1 cellular context compared by ENCODE assay signal in the genomic region with DNA sequence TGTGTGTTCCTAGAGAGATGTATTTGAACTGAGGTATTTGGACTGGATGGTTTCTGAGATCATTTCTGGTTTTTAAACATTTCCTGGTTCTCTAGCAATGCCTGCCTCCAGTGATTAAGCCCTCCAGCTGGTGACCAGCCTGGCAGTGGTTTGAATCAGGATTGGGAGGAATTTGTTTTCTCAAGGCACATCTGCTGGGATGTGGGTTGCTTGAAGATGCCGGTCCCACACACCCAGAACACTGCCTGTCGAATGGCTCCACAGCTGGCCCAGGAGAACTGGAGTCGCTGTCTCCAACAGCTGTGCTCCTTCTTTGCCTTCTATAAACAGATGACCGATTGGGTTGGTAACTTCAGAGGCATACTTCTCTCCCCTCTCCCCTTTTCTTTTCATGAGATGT.
TF ChIP-seq lines count a peak whose summit lies in the region.

No MANE protein-coding gene starts in this region.

TF ChIP-seq in IMR-90, 13 proteins besides CTCF, POLR2A, EP300 and RAD21:
- TF ChIP-seq SMC3 (IDR thresholded peaks at IDR 0.05; ENCODE audit: low read depth, low read length) (no peak), MAFK (IDR thresholded peaks at IDR 0.05; ENCODE audit: low read depth, low read length) (no peak), RCOR1 (IDR thresholded peaks at IDR 0.05; ENCODE audit: insufficient replicate concordance, low read length) (peak; percentile 47)
- TF ChIP-seq, protein P1, sequence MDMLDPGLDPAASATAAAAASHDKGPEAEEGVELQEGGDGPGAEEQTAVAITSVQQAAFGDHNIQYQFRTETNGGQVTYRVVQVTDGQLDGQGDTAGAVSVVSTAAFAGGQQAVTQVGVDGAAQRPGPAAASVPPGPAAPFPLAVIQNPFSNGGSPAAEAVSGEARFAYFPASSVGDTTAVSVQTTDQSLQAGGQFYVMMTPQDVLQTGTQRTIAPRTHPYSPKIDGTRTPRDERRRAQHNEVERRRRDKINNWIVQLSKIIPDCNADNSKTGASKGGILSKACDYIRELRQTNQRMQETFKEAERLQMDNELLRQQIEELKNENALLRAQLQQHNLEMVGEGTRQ (IDR thresholded peaks at IDR 0.05; ENCODE audit: low read depth, low read length): no peak
